ENCODE assay signal across 1 cellular context in the genomic region with DNA sequence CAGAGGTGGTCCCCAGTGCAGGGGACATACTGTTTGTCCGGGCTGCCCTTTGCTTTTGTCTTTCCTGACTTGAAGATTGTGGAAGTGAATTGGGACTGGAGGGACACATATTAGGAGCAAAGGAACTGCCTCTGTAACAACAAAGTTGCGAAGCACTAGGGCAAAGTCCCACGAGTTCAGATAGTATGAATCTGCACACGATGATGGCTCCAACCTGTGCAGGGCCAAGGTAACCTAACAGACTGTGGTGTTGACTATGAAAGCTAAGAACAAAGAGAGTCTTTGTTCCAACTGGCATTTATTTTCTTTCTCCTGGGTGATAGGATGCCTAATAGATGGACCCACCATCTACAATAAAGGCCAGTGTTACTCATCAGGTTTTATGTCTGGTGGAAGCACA.
TF ChIP-seq lines count a peak whose summit lies in the region.

No MANE protein-coding gene starts in this region.

TF ChIP-seq in HepG2, 621 proteins besides CTCF, POLR2A, EP300 and RAD21 (continued from another document):
- TF ChIP-seq, protein P1, sequence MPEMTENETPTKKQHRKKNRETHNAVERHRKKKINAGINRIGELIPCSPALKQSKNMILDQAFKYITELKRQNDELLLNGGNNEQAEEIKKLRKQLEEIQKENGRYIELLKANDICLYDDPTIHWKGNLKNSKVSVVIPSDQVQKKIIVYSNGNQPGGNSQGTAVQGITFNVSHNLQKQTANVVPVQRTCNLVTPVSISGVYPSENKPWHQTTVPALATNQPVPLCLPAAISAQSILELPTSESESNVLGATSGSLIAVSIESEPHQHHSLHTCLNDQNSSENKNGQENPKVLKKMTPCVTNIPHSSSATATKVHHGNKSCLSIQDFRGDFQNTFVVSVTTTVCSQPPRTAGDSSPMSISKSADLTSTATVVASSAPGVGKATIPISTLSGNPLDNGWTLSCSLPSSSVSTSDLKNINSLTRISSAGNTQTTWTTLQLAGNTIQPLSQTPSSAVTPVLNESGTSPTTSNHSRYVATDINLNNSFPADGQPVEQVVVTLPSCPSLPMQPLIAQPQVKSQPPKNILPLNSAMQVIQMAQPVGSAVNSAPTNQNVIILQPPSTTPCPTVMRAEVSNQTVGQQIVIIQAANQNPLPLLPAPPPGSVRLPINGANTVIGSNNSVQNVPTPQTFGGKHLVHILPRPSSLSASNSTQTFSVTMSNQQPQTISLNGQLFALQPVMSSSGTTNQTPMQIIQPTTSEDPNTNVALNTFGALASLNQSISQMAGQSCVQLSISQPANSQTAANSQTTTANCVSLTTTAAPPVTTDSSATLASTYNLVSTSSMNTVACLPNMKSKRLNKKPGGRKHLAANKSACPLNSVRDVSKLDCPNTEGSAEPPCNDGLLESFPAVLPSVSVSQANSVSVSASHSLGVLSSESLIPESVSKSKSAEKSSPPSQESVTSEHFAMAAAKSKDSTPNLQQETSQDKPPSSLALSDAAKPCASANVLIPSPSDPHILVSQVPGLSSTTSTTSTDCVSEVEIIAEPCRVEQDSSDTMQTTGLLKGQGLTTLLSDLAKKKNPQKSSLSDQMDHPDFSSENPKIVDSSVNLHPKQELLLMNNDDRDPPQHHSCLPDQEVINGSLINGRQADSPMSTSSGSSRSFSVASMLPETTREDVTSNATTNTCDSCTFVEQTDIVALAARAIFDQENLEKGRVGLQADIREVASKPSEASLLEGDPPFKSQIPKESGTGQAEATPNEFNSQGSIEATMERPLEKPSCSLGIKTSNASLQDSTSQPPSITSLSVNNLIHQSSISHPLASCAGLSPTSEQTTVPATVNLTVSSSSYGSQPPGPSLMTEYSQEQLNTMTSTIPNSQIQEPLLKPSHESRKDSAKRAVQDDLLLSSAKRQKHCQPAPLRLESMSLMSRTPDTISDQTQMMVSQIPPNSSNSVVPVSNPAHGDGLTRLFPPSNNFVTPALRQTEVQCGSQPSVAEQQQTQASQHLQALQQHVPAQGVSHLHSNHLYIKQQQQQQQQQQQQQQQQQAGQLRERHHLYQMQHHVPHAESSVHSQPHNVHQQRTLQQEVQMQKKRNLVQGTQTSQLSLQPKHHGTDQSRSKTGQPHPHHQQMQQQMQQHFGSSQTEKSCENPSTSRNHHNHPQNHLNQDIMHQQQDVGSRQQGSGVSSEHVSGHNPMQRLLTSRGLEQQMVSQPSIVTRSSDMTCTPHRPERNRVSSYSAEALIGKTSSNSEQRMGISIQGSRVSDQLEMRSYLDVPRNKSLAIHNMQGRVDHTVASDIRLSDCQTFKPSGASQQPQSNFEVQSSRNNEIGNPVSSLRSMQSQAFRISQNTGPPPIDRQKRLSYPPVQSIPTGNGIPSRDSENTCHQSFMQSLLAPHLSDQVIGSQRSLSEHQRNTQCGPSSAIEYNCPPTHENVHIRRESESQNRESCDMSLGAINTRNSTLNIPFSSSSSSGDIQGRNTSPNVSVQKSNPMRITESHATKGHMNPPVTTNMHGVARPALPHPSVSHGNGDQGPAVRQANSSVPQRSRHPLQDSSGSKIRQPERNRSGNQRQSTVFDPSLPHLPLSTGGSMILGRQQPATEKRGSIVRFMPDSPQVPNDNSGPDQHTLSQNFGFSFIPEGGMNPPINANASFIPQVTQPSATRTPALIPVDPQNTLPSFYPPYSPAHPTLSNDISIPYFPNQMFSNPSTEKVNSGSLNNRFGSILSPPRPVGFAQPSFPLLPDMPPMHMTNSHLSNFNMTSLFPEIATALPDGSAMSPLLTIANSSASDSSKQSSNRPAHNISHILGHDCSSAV (CRISPR knock-in tag; IDR thresholded peaks at IDR 0.05; ENCODE audit: borderline replicate concordance), result no peak
- TF ChIP-seq, protein P2, sequence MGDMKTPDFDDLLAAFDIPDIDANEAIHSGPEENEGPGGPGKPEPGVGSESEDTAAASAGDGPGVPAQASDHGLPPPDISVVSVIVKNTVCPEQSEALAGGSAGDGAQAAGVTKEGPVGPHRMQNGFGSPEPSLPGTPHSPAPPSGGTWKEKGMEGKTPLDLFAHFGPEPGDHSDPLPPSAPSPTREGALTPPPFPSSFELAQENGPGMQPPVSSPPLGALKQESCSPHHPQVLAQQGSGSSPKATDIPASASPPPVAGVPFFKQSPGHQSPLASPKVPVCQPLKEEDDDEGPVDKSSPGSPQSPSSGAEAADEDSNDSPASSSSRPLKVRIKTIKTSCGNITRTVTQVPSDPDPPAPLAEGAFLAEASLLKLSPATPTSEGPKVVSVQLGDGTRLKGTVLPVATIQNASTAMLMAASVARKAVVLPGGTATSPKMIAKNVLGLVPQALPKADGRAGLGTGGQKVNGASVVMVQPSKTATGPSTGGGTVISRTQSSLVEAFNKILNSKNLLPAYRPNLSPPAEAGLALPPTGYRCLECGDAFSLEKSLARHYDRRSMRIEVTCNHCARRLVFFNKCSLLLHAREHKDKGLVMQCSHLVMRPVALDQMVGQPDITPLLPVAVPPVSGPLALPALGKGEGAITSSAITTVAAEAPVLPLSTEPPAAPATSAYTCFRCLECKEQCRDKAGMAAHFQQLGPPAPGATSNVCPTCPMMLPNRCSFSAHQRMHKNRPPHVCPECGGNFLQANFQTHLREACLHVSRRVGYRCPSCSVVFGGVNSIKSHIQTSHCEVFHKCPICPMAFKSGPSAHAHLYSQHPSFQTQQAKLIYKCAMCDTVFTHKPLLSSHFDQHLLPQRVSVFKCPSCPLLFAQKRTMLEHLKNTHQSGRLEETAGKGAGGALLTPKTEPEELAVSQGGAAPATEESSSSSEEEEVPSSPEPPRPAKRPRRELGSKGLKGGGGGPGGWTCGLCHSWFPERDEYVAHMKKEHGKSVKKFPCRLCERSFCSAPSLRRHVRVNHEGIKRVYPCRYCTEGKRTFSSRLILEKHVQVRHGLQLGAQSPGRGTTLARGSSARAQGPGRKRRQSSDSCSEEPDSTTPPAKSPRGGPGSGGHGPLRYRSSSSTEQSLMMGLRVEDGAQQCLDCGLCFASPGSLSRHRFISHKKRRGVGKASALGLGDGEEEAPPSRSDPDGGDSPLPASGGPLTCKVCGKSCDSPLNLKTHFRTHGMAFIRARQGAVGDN (CRISPR knock-in tag; IDR thresholded peaks at IDR 0.05), result no peak
- TF ChIP-seq, protein P3, sequence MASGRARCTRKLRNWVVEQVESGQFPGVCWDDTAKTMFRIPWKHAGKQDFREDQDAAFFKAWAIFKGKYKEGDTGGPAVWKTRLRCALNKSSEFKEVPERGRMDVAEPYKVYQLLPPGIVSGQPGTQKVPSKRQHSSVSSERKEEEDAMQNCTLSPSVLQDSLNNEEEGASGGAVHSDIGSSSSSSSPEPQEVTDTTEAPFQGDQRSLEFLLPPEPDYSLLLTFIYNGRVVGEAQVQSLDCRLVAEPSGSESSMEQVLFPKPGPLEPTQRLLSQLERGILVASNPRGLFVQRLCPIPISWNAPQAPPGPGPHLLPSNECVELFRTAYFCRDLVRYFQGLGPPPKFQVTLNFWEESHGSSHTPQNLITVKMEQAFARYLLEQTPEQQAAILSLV (CRISPR knock-in tag; IDR thresholded peaks at IDR 0.05; ENCODE audit: borderline replicate concordance), result no peak
- TF ChIP-seq ZNF331 (CRISPR knock-in tag; IDR thresholded peaks at IDR 0.05), result no peak
- TF ChIP-seq SOX6 (IDR thresholded peaks at IDR 0.05), result no peak
- peak; percentile 61 for TF ChIP-seq SOX6 (CRISPR knock-in tag; IDR thresholded peaks at IDR 0.05)
- no peak for TF ChIP-seq ZSCAN9 (CRISPR knock-in tag; IDR thresholded peaks at IDR 0.05; ENCODE audit: borderline replicate concordance)
- TF ChIP-seq ZNF460 (CRISPR knock-in tag; IDR thresholded peaks at IDR 0.05; ENCODE audit: borderline replicate concordance), result no peak
- no peak for TF ChIP-seq NFE2L2 (IDR thresholded peaks at IDR 0.05; ENCODE audit: low read length)
- no peak for TF ChIP-seq HOXA5 (CRISPR knock-in tag; IDR thresholded peaks at IDR 0.05)
- TF ChIP-seq HHEX (CRISPR knock-in tag; IDR thresholded peaks at IDR 0.05), result no peak
- no peak for TF ChIP-seq MIER3 (CRISPR knock-in tag; IDR thresholded peaks at IDR 0.05; ENCODE audit: borderline replicate concordance)
- no peak for TF ChIP-seq ZBTB3 (CRISPR knock-in tag; IDR thresholded peaks at IDR 0.05; ENCODE audit: borderline replicate concordance, low read depth)
- no peak for TF ChIP-seq GATA4 (IDR thresholded peaks at IDR 0.05; ENCODE audit: borderline replicate concordance, low read depth)
- TF ChIP-seq RBM39 (IDR thresholded peaks at IDR 0.05; ENCODE audit: low read depth, low read length, poor library complexity, severe bottlenecking), result no peak
- TF ChIP-seq HOXD1 (CRISPR knock-in tag; IDR thresholded peaks at IDR 0.05), result no peak
- TF ChIP-seq HNF4A (CRISPR knock-in tag; IDR thresholded peaks at IDR 0.05), result peak; percentile 61
- TF ChIP-seq NCOR1 (IDR thresholded peaks at IDR 0.05; ENCODE audit: borderline replicate concordance, low read length), result no peak
